ENCODE assay signal across 17 cellular contexts in genomic region chr12:5588231-5588995, GRCh38.
DNase-seq lines count a peak whose midpoint lies in the region; ATAC-seq and TF ChIP-seq lines count a peak whose summit lies in the region.
"Had no signal": no experiment of that assay in that cellular context is flagged by ENCODE, and none has a peak within 500 bp of the region (broad histone marks: within the 10 kb centered on the region; RNA-seq: fewer than 3 reads in every experiment).

No MANE protein-coding gene starts in this region.

- H3K4me3 Mint-ChIP-seq in endodermal cell, result no peak overlapping the region
- no peak overlapping the region for H3K4me3 Mint-ChIP-seq in neural crest cell
- H3K4me3 Mint-ChIP-seq: activated CD8-positive, alpha-beta memory T cell treated with anti-CD3 and anti-CD28 coated beads, Interleukin-2, amount 10 ng/mL, durations not matched to agents 7 days and 5 days; activated naive CD8-positive, alpha-beta T cell had no signal

- H3K9me3 Mint-ChIP-seq in endodermal cell, result no peaks in the 10 kb centered on the region
- no peaks in the 10 kb centered on the region for H3K9me3 Mint-ChIP-seq in neural crest cell

- no peak overlapping the region for H3K4me3 ChIP-seq in AG10803 (ENCODE audit: low read length)
- H3K4me3 ChIP-seq in endodermal cell (ENCODE audit: low read length), result no peak overlapping the region
- H3K4me3 ChIP-seq: lower lobe of right lung, ovary, stomach had no signal

- DNase-seq in AG10803 (ENCODE audit: low read depth), result peak; percentile 94
- DNase-seq in HT1080 (ENCODE audit: low read depth), result peak; percentile 7
- no peak for DNase-seq in endodermal cell
- no peak for DNase-seq in neural crest cell (ENCODE audit: low read depth, low spot score)
- DNase-seq in NCI-H748 (lab: John Stamatoyannopoulos, UW; ENCODE audit: unreplicated experiment), result no peak
- DNase-seq in NCI-H2029 treated with DMSO at 0.1 percent for 48 hours (lab: John Stamatoyannopoulos, UW), result no peak
- DNase-seq in stimulated activated naive CD4-positive, alpha-beta T cell (lab: John Stamatoyannopoulos, UW), result no peak
- DNase-seq: activated CD4-positive, alpha-beta T cell treated with anti-CD3 and anti-CD28 coated beads for 48 hours; activated CD8-positive, alpha-beta memory T cell treated with anti-CD3 and anti-CD28 coated beads, Interleukin-2, amount 10 ng/mL, durations not matched to agents 7 days and 5 days; lower lobe of right lung; NCI-H187; ovary; stimulated activated CD4-positive, alpha-beta T cell treated with anti-CD3 and anti-CD28 coated beads, Interleukin-2, amount 100 ng/mL, for 24 hours; stomach; SW 1271 had no signal

- no peaks in the 10 kb centered on the region for H3K27me3 ChIP-seq in endodermal cell (ENCODE audit: control insufficient read depth, insufficient read depth, low read length, poor library complexity, severe bottlenecking)
- H3K27me3 ChIP-seq: ovary, stomach had no signal

- TF ChIP-seq CTCF in AG10803 (conservative IDR thresholded peaks at IDR 0.05; ENCODE audit: low read length) (no peak), endodermal cell (conservative IDR thresholded peaks at IDR 0.05) (no peak), neural crest cell (conservative IDR thresholded peaks at IDR 0.05) (no peak)

- H3K27ac Mint-ChIP-seq in endodermal cell, result peak overlapping the region; percentile 12
- peak overlapping the region; percentile 36 for H3K27ac Mint-ChIP-seq in neural crest cell (ENCODE audit: unreplicated experiment)
- H3K27ac Mint-ChIP-seq: activated CD8-positive, alpha-beta memory T cell treated with anti-CD3 and anti-CD28 coated beads, Interleukin-2, amount 10 ng/mL, durations not matched to agents 7 days and 5 days; activated naive CD8-positive, alpha-beta T cell had no signal

- H3K4me1 Mint-ChIP-seq in endodermal cell (peaks cover 42% of the 10 kb centered on the region), neural crest cell (peaks cover 11% of the 10 kb centered on the region)
- H3K4me1 Mint-ChIP-seq: activated CD8-positive, alpha-beta memory T cell treated with anti-CD3 and anti-CD28 coated beads, Interleukin-2, amount 10 ng/mL, durations not matched to agents 7 days and 5 days had no signal

- ATAC-seq in GM21786 (IDR thresholded peaks at IDR 0.05; ENCODE audit: unreplicated experiment), result no peak
- ATAC-seq: activated CD8-positive, alpha-beta memory T cell treated with anti-CD3 and anti-CD28 coated beads, Interleukin-2, amount 10 ng/mL, durations not matched to agents 7 days and 5 days; lower lobe of right lung had no signal

- peaks cover 16% of the 10 kb centered on the region for H3K4me1 ChIP-seq in endodermal cell (ENCODE audit: control insufficient read depth, insufficient read depth, low read length)
- H3K4me1 ChIP-seq: stomach had no signal

- no peaks in the 10 kb centered on the region for H3K9me3 ChIP-seq in endodermal cell (ENCODE audit: control insufficient read depth, low read length)
- H3K9me3 ChIP-seq: lower lobe of right lung, ovary, stomach had no signal

- peaks cover 21% of the 10 kb centered on the region for H3K36me3 Mint-ChIP-seq in endodermal cell (ENCODE audit: low read depth)
- no peaks in the 10 kb centered on the region for H3K36me3 Mint-ChIP-seq in neural crest cell (ENCODE audit: low read depth)
- H3K36me3 Mint-ChIP-seq: activated CD8-positive, alpha-beta memory T cell treated with anti-CD3 and anti-CD28 coated beads, Interleukin-2, amount 10 ng/mL, durations not matched to agents 7 days and 5 days; activated naive CD8-positive, alpha-beta T cell had no signal

- H3K27ac ChIP-seq in endodermal cell (ENCODE audit: low read depth, low read length), result no peak overlapping the region
- H3K27ac ChIP-seq: lower lobe of right lung, ovary, stomach had no signal

- WGBS in endodermal cell (ENCODE audit: insufficient coverage in 1 of 2, insufficient read length in 1 of 2), 2 experiments, result 91 to 94% methylated on average over 9 to 11 of the region's 12 CpGs

- H3K27me3 Mint-ChIP-seq in endodermal cell (ENCODE audit: insufficient read depth), result no peaks in the 10 kb centered on the region
- no peaks in the 10 kb centered on the region for H3K27me3 Mint-ChIP-seq in neural crest cell (ENCODE audit: low read depth)
- H3K27me3 Mint-ChIP-seq: activated CD8-positive, alpha-beta memory T cell treated with anti-CD3 and anti-CD28 coated beads, Interleukin-2, amount 10 ng/mL, durations not matched to agents 7 days and 5 days had no signal

- H3K9ac ChIP-seq in endodermal cell (ENCODE audit: extremely low read depth, low read length, poor library complexity, severe bottlenecking), result no peak overlapping the region

- no peaks in the 10 kb centered on the region for H3K36me3 ChIP-seq in endodermal cell (ENCODE audit: control insufficient read depth, insufficient read depth, low read length)
- H3K36me3 ChIP-seq: lower lobe of right lung, ovary, stomach had no signal

Comparison
In these comparisons a context has a peak if more than half of its experiments do, and no peak if none do; other contexts are left out.
1. DNase-seq: peak in AG10803 (single experiment) and HT1080 (single experiment); none in endodermal cell (single experiment), neural crest cell (single experiment), NCI-H748 (single experiment), NCI-H2029 treated with DMSO at 0.1 percent for 48 hours (single experiment) and stimulated activated naive CD4-positive, alpha-beta T cell (0 of 6).